10 cellular contexts compared by ENCODE assay signal in genomic region chr22:39462443-39463147, GRCh38. TPM values are rescaled to one million over a fixed set of nuclear protein-coding genes. Genes with fewer than 3 reads are reported as not detected.
DNase-seq lines count a peak whose midpoint lies in the region; ATAC-seq and TF ChIP-seq lines count a peak whose summit lies in the region.
"Had no signal": no experiment of that assay in that cellular context is flagged by ENCODE, and none has a peak within 500 bp of the region (broad histone marks: within the 10 kb centered on the region; RNA-seq: fewer than 3 reads in every experiment).

No MANE protein-coding gene starts in this region.

- no peak for TF ChIP-seq POLR2A in NB4 (IDR thresholded peaks at IDR 0.05; ENCODE audit: extremely low read depth, insufficient read length)

- peaks cover 0 to 9% of the 10 kb centered on the region in 2 donors for H3K4me1 ChIP-seq in naive thymus-derived CD4-positive, alpha-beta T cell (ENCODE audit: control insufficient read depth in 2 of 2, insufficient read depth in 2 of 2, low read length in 2 of 2)
- no peaks in the 10 kb centered on the region; the same call in 1 of the 2 replicates for H3K4me1 ChIP-seq in BE2C

- H3K36me3 Mint-ChIP-seq in naive thymus-derived CD4-positive, alpha-beta T cell, result peaks cover 0 to 6% (median 3%) of the 10 kb centered on the region in 5 donors

- peak overlapping the region in 1 of 9 donors; percentile 1 for H3K27ac Mint-ChIP-seq in naive thymus-derived CD4-positive, alpha-beta T cell

- TF ChIP-seq CTCF in NB4 (IDR thresholded peaks at IDR 0.05; ENCODE audit: low read depth, low read length) (no peak), epithelial cell of proximal tubule (conservative IDR thresholded peaks at IDR 0.05; ENCODE audit: low read depth, low read length) (peak; percentile 10), BE2C (IDR thresholded peaks at IDR 0.05; ENCODE audit: low read depth, low read length) (no peak)

- no peaks in the 10 kb centered on the region for H3K9me3 ChIP-seq in naive thymus-derived CD4-positive, alpha-beta T cell (ENCODE audit: control insufficient read depth in 2 of 3, low read length in 3 of 3)
- no peaks in the 10 kb centered on the region for H3K9me3 ChIP-seq in BE2C
- H3K9me3 ChIP-seq: adrenal gland had no signal

- H3K36me3 ChIP-seq in naive thymus-derived CD4-positive, alpha-beta T cell (ENCODE audit: control insufficient read depth in 2 of 3, insufficient read depth in 3 of 3, low read length in 3 of 3), result no peaks in the 10 kb centered on the region
- H3K36me3 ChIP-seq in BE2C, result no peaks in the 10 kb centered on the region
- H3K36me3 ChIP-seq: adrenal gland had no signal

- CTCF ChIA-PET in naive thymus-derived CD4-positive, alpha-beta T cell (lab: Charles Lee), result no interaction called here

- H3K27me3 ChIP-seq in naive thymus-derived CD4-positive, alpha-beta T cell (ENCODE audit: control insufficient read depth in 2 of 2, insufficient read depth in 2 of 2, low read length in 2 of 2), result peaks cover 0 to 11% of the 10 kb centered on the region in 2 donors
- peaks cover 9% of the 10 kb centered on the region; the same call in 1 of the 2 replicates for H3K27me3 ChIP-seq in BE2C

- ATAC-seq in naive thymus-derived CD4-positive, alpha-beta T cell, result peak; percentile 26
- ATAC-seq in HG03135 (IDR thresholded peaks at IDR 0.05; ENCODE audit: unreplicated experiment), result no peak
- no peak for ATAC-seq in HG03159 (IDR thresholded peaks at IDR 0.05; ENCODE audit: unreplicated experiment)

- DNase-seq in CMK (ENCODE audit: low read depth) (peak; percentile 90), NB4 (ENCODE audit: low read depth) (peak; percentile 56), epithelial cell of proximal tubule (ENCODE audit: low read depth) (no peak), BE2C (no peak), RKO (ENCODE audit: low spot score) (no peak)
- no peak for DNase-seq in naive thymus-derived CD4-positive, alpha-beta T cell

- peaks cover 6 to 17% (median 10%) of the 10 kb centered on the region in 7 donors for H3K4me1 Mint-ChIP-seq in naive thymus-derived CD4-positive, alpha-beta T cell

- no peak overlapping the region for H3K27ac ChIP-seq in naive thymus-derived CD4-positive, alpha-beta T cell (ENCODE audit: low read depth, low read length)
- H3K27ac ChIP-seq: C4-2B had no signal

- POLR2A ChIA-PET in naive thymus-derived CD4-positive, alpha-beta T cell (lab: Charles Lee), result no interaction called here

- no peaks in the 10 kb centered on the region for H3K9me3 Mint-ChIP-seq in naive thymus-derived CD4-positive, alpha-beta T cell

- peak overlapping the region in 1 of 10 donors; percentile 32 for H3K4me3 Mint-ChIP-seq in naive thymus-derived CD4-positive, alpha-beta T cell

- H3K4me3 ChIP-seq in NB4 (ENCODE audit: low read depth, low read length) (no peak overlapping the region), epithelial cell of proximal tubule (ENCODE audit: low read depth, low read length) (no peak overlapping the region), BE2C (ENCODE audit: low read depth, low read length) (no peak overlapping the region)
- H3K4me3 ChIP-seq in naive thymus-derived CD4-positive, alpha-beta T cell (ENCODE audit: low read length), result no peak overlapping the region
- H3K4me3 ChIP-seq: adrenal gland had no signal

- intact Hi-C loops in naive thymus-derived CD4-positive, alpha-beta T cell (cut with micrococcal nuclease), result loop anchor here in 1 of 2 donors (1.0 kb wide), 1 partner anchor 12 kb away; no protein-coding TSS in a partner anchor

- peaks cover 16 to 29% (median 25%) of the 10 kb centered on the region in 5 donors for H3K27me3 Mint-ChIP-seq in naive thymus-derived CD4-positive, alpha-beta T cell

RNA-seq across cellular contexts. Expression of gene MGAT3, which starts 5.8 kb away (rescaled TPM):
- 0.65 and 2.4 TPM in 2 replicates for total RNA-seq in epithelial cell of proximal tubule
- total RNA-seq in naive thymus-derived CD4-positive, alpha-beta T cell, result 1 to 10 TPM in 3 of 5 experiments, under 1 TPM in 2; 0.57 to 3.2 (median 1.0) TPM
- polyA plus RNA-seq in naive thymus-derived CD4-positive, alpha-beta T cell, result not detected
- 10.8 TPM for polyA plus RNA-seq in BE2C (2012; ENCODE audit: insufficient read depth, insufficient read length, low read depth)

RNA-seq across cellular contexts. Expression of gene MIEF1, which starts 39.5 kb away (rescaled TPM):
- total RNA-seq in epithelial cell of proximal tubule, result 22.9 and 26.6 TPM in 2 replicates
- 10 to 100 TPM; 17.5 to 42.3 (median 37.3) TPM for total RNA-seq in naive thymus-derived CD4-positive, alpha-beta T cell
- 10 to 100 TPM; 27.8 to 33.2 TPM for polyA plus RNA-seq in naive thymus-derived CD4-positive, alpha-beta T cell
- 117 TPM for polyA plus RNA-seq in BE2C (2012; ENCODE audit: insufficient read depth, insufficient read length, low read depth)

RNA-seq across cellular contexts. Expression of gene ATF4, which starts 57.8 kb away (rescaled TPM):
- 294 and 415 TPM in 2 replicates for total RNA-seq in epithelial cell of proximal tubule
- 100 to 1,000 TPM; 235 to 293 (median 244) TPM for total RNA-seq in naive thymus-derived CD4-positive, alpha-beta T cell
- 100 to 1,000 TPM in 1 of 2 donors, 10 to 100 TPM in 1; 68.9 to 118 TPM for polyA plus RNA-seq in naive thymus-derived CD4-positive, alpha-beta T cell
- 1,602 TPM for polyA plus RNA-seq in BE2C (2012; ENCODE audit: insufficient read depth, insufficient read length, low read depth)

Comparison
In these comparisons a context has a peak if more than half of its experiments do, and no peak if none do; other contexts are left out.
1. DNase-seq: peak in CMK (single experiment) and NB4 (single experiment); none in epithelial cell of proximal tubule (single experiment), naive thymus-derived CD4-positive, alpha-beta T cell (0 of 9), BE2C (single experiment) and RKO (single experiment).